Comparison of ENCODE assay signal across 21 cellular contexts in genomic region chr4:896630-897029, GRCh38.
"Had no signal": no experiment of that assay in that cellular context is flagged by ENCODE, and none has a peak within 500 bp of the region (broad histone marks: within the 10 kb centered on the region; RNA-seq: fewer than 3 reads in every experiment).

No MANE protein-coding gene starts in this region.

- H3K27me3 ChIP-seq: cardiac muscle cell had no signal

- H3K4me3 Mint-ChIP-seq: activated B cell treated with CpG ODN at 0.5 μM for 24 hours; activated CD4-positive, alpha-beta T cell treated with anti-CD3 and anti-CD28 coated beads for 36 hours; activated CD8-positive, alpha-beta T cell treated with anti-CD3 and anti-CD28 coated beads, Interleukin-2, amount 10 ng/mL, durations not matched to agents 7 days and 5 days; activated naive CD8-positive, alpha-beta T cell; activated T-cell treated with anti-CD3 and anti-CD28 coated beads, Interleukin-2, amount 50 U/mL, for 24 hours; activated T-helper 1 cell treated with anti-CD3 and anti-CD28 coated beads, Interleukin-12 subunit alpha, Interleukin-12 subunit beta, Interleukin-2, Interleukin-4 antibody, amounts not matched to agents 30 ng/mL and 10 ng/mL and 1 ng/mL, durations not matched to agents 14 hours and 24 hours and 36 hours; brain; T-helper 1 cell treated with Interleukin-12 subunit alpha and Interleukin-12 subunit beta and Interleukin-4 antibody, amounts not matched to agents 30 μg/mL and 1 μg/mL, for 36 hours had no signal

- ATAC-seq: activated CD4-positive, alpha-beta T cell treated with anti-CD3 and anti-CD28 coated beads for 36 hours; activated CD8-positive, alpha-beta T cell treated with anti-CD3 and anti-CD28 coated beads, Interleukin-2, amount 10 ng/mL, durations not matched to agents 7 days and 5 days had no signal

- H3K36me3 ChIP-seq: cardiac muscle cell had no signal

- H3K27ac Mint-ChIP-seq: activated B cell treated with CpG ODN at 0.5 μM for 24 hours; activated CD4-positive, alpha-beta T cell treated with anti-CD3 and anti-CD28 coated beads for 36 hours; activated naive CD8-positive, alpha-beta T cell; activated T-helper 1 cell treated with anti-CD3 and anti-CD28 coated beads, Interleukin-12 subunit alpha, Interleukin-12 subunit beta, Interleukin-2, Interleukin-4 antibody, amounts not matched to agents 30 ng/mL and 10 ng/mL and 1 ng/mL, durations not matched to agents 14 hours and 24 hours and 36 hours; T-helper 1 cell treated with Interleukin-12 subunit alpha and Interleukin-12 subunit beta and Interleukin-4 antibody, amounts not matched to agents 30 μg/mL and 1 μg/mL, for 36 hours had no signal

- H3K9me3 Mint-ChIP-seq: activated B cell treated with CpG ODN at 0.5 μM for 24 hours; activated T-cell treated with anti-CD3 and anti-CD28 coated beads, Interleukin-2, amount 50 U/mL, for 24 hours; activated T-helper 1 cell treated with anti-CD3 and anti-CD28 coated beads, Interleukin-12 subunit alpha, Interleukin-12 subunit beta, Interleukin-2, Interleukin-4 antibody, amounts not matched to agents 30 ng/mL and 10 ng/mL and 1 ng/mL, durations not matched to agents 14 hours and 24 hours and 36 hours; brain; T-helper 1 cell treated with Interleukin-12 subunit alpha and Interleukin-12 subunit beta and Interleukin-4 antibody, amounts not matched to agents 30 μg/mL and 1 μg/mL, for 36 hours had no signal

- H3K4me3 ChIP-seq: cardiac muscle cell had no signal

- DNase-seq: activated B cell treated with CpG ODN at 0.5 μM for 24 hours; activated CD4-positive, alpha-beta T cell treated with anti-CD3 and anti-CD28 coated beads for 36 hours; activated CD8-positive, alpha-beta T cell treated with anti-CD3 and anti-CD28 coated beads, Interleukin-2, amount 10 ng/mL, durations not matched to agents 7 days and 5 days; activated effector memory CD4-positive, alpha-beta T cell treated with Interleukin-2 at 50 U/mL for 16 hours; activated naive CD4-positive, alpha-beta T cell; activated T-cell treated with anti-CD3 and anti-CD28 coated beads, Interleukin-2, amount 50 U/mL, for 24 hours; amygdala; Karpas-422; NCI-H1105 treated with DMSO at 0.1 percent for 48 hours; NCI-H1436 treated with DMSO at 0.1 percent for 48 hours; NCI-H187; NCI-H2081; NCI-H510A treated with DMSO at 0.1 percent for 48 hours; NCI-H69; SHP77 treated with DMSO at 0.1 percent for 48 hours; T-helper 9 cell had no signal

- H3K27me3 Mint-ChIP-seq: activated B cell treated with CpG ODN at 0.5 μM for 24 hours; activated CD4-positive, alpha-beta T cell treated with anti-CD3 and anti-CD28 coated beads for 36 hours; activated naive CD8-positive, alpha-beta T cell; activated T-cell treated with anti-CD3 and anti-CD28 coated beads, Interleukin-2, amount 50 U/mL, for 24 hours; brain had no signal

- H3K4me1 Mint-ChIP-seq: activated B cell treated with CpG ODN at 0.5 μM for 24 hours; activated CD4-positive, alpha-beta T cell treated with anti-CD3 and anti-CD28 coated beads for 36 hours; brain had no signal

- H3K27ac ChIP-seq: cardiac muscle cell had no signal

- H3K36me3 Mint-ChIP-seq: activated naive CD8-positive, alpha-beta T cell had no signal
